ENCODE assay signal across 7 cellular contexts in genomic region chrX:48508400-48509244, GRCh38.
DNase-seq lines count a peak whose midpoint lies in the region; ATAC-seq and TF ChIP-seq lines count a peak whose summit lies in the region.

Gene PORCN (plus strand): TSS chrX:48508992. CDS start chrX:48509821, 829 bp downstream.

- H3K27me3 ChIP-seq in layer of hippocampus (ENCODE audit: control insufficient read depth, insufficient read depth, low read length) = no peaks in the 10 kb centered on the region

- peak; percentile 92 for DNase-seq in GM13977 (ENCODE audit: low spot score)
- DNase-seq in NCI-H2196 (lab: John Stamatoyannopoulos, UW; ENCODE audit: unreplicated experiment) = peak; percentile 50
- DNase-seq in activated CD4-positive, CD25-positive, alpha-beta regulatory T cell treated with anti-CD3 and anti-CD28 coated beads, Interleukin-2, amount 50 U/mL, for 72 hours = peak; percentile 75
- DNase-seq in cerebellar cortex (ENCODE audit: low spot score) = peak; percentile 75
- DNase-seq in stimulated activated CD4-positive, alpha-beta T cell treated with anti-CD3 and anti-CD28 coated beads, Interleukin-1b, Interleukin-23, amount 100 ng/mL, for 4 hours (ENCODE audit: low read depth in 2 of 2) = peak; percentile 66 to 75

- in situ Hi-C loops in GM13977 (cut with MboI; ENCODE audit: low pct_unique_long_range_greater_than_20kb, low sequenced_read_pairs, unreplicated experiment) = no loop called here

- peak; percentile 58 for ATAC-seq in HG02840 (IDR thresholded peaks at IDR 0.05; ENCODE audit: low FRiP score, unreplicated experiment)

- no peak for TF ChIP-seq CTCF in GM13977 (IDR thresholded peaks at IDR 0.05; ENCODE audit: extremely low read depth, insufficient read depth, missing control alignments)

- H3K27ac ChIP-seq in layer of hippocampus (ENCODE audit: low read depth, low read length) = peak within 1 kb of the TSS; percentile 57

Comparison
In these comparisons a context has a peak if more than half of its experiments do, and no peak if none do; other contexts are left out.
1. Peak in every context shown above with its lines: DNase-seq, ATAC-seq and H3K27ac ChIP-seq.